Comparison of ENCODE assay signal across 8 cellular contexts in the genomic region with DNA sequence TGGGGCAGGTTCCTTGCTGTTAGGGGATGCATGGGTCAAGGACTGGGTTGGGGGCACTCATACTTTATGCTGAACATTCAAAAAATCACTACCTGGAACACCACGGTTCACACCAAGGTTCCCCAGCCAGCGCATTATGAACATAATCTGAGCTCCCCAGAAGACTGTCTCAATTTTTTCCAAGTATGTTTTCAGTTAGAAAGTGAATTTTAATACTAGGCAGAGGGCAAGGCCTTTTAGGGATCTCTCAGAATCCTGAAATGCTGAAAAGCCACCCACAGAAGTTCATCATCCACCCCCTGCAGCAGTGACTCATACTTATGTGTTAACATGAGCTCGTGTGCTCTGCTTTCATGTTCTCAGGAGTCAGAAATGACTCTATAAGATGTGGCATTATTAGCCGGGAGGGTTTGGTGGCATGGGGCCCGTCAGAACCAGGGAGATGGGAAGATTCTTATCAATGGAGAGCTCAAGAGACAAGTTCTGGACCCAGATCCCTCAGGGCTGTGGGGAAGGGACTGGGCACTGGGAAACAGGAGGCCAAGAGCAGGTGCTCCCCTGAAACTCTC.
DNase-seq lines count a peak whose midpoint lies in the region; ATAC-seq and TF ChIP-seq lines count a peak whose summit lies in the region.

No MANE protein-coding gene starts in this region.

- no peaks in the 10 kb centered on the region for H3K36me3 Mint-ChIP-seq in activated CD8-positive, alpha-beta memory T cell treated with anti-CD3 and anti-CD28 coated beads, Interleukin-2, amount 10 ng/mL, durations not matched to agents 7 days and 5 days

- TF ChIP-seq CTCF in heart right ventricle (IDR thresholded peaks at IDR 0.05) = no peak
- no peak for TF ChIP-seq CTCF in esophagus muscularis mucosa (IDR thresholded peaks at IDR 0.05)

- peaks cover 0 to 5% (median 0%) of the 10 kb centered on the region in 11 donors for H3K9me3 ChIP-seq in heart right ventricle
- no peaks in the 10 kb centered on the region for H3K9me3 ChIP-seq in esophagus muscularis mucosa

- no peak overlapping the region for H3K4me3 Mint-ChIP-seq in activated CD8-positive, alpha-beta memory T cell treated with anti-CD3 and anti-CD28 coated beads, Interleukin-2, amount 10 ng/mL, durations not matched to agents 7 days and 5 days

- intact Hi-C loops in heart right ventricle (cut with DNase I) (no loop called here), cardiac septum (cut with DNase I) (no loop called here), left ventricle myocardium superior (cut with micrococcal nuclease) (no loop called here), esophagus muscularis mucosa (cut with DNase I) (no loop called here), left colon (cut with DNase I, micrococcal nuclease) (no loop called here)

- H3K36me3 ChIP-seq in heart right ventricle = no peaks in the 10 kb centered on the region
- no peaks in the 10 kb centered on the region for H3K36me3 ChIP-seq in esophagus muscularis mucosa

- no peak for TF ChIP-seq EP300 in esophagus muscularis mucosa (IDR thresholded peaks at IDR 0.05)

- H3K4me1 ChIP-seq in heart right ventricle (peaks cover 0 to 24% (median 12%) of the 10 kb centered on the region in 9 donors), esophagus muscularis mucosa (peaks cover 0 to 18% (median 5%) of the 10 kb centered on the region in 4 donors)

- DNase-seq in heart right ventricle (no peak), cardiac septum (ENCODE audit: low spot score) (no peak), left ventricle myocardium superior (no peak), NCI-H2171 treated with DMSO at 0.1 percent for 48 hours (lab: John Stamatoyannopoulos, UW) (no peak), esophagus muscularis mucosa (ENCODE audit: extremely low spot score) (no peak), left colon (no peak)
- peak; percentile 50 for DNase-seq in activated CD8-positive, alpha-beta memory T cell treated with anti-CD3 and anti-CD28 coated beads, Interleukin-2, amount 10 ng/mL, durations not matched to agents 7 days and 5 days

- CTCF ChIA-PET in activated CD8-positive, alpha-beta memory T cell treated with anti-CD3 and anti-CD28 coated beads, Interleukin-2, amount 10 ng/mL, durations not matched to agents 7 days and 5 days (lab: Charles Lee) = interaction anchor here (0.7 to 1.2 kb wide), 2 partner anchors 10 to 32 kb away, joined by 3 to 4 read pairs; no protein-coding TSS in a partner anchor

- WGBS in heart right ventricle, 2 donors = 83 to 88% methylated on average over 5 of the region's 5 CpGs
- WGBS in esophagus muscularis mucosa = 68% methylated on average over 3 of the region's 5 CpGs

- H3K27me3 ChIP-seq in heart right ventricle (peaks cover 0 to 3% (median 0%) of the 10 kb centered on the region in 7 donors), esophagus muscularis mucosa (no peaks in the 10 kb centered on the region)

- H3K27me3 Mint-ChIP-seq in activated CD8-positive, alpha-beta memory T cell treated with anti-CD3 and anti-CD28 coated beads, Interleukin-2, amount 10 ng/mL, durations not matched to agents 7 days and 5 days = no peaks in the 10 kb centered on the region

- ATAC-seq in heart right ventricle (peak in 2 of 8 donors; percentile 43 to 60), left ventricle myocardium superior (peak; percentile 5), GM21723 (IDR thresholded peaks at IDR 0.05; ENCODE audit: unreplicated experiment) (no peak), left colon (no peak)
- peak; percentile 57 for ATAC-seq in activated CD8-positive, alpha-beta memory T cell treated with anti-CD3 and anti-CD28 coated beads, Interleukin-2, amount 10 ng/mL, durations not matched to agents 7 days and 5 days

- H3K27ac ChIP-seq in heart right ventricle (peak overlapping the region in 9 of 10 donors; percentile 58 to 88 (median 69)), esophagus muscularis mucosa (replicated peaks in 1 of 4) (no peak overlapping the region)

- H3K27ac Mint-ChIP-seq in activated CD8-positive, alpha-beta memory T cell treated with anti-CD3 and anti-CD28 coated beads, Interleukin-2, amount 10 ng/mL, durations not matched to agents 7 days and 5 days = peak overlapping the region; percentile 38

- peaks cover 2% of the 10 kb centered on the region for H3K9me3 Mint-ChIP-seq in activated CD8-positive, alpha-beta memory T cell treated with anti-CD3 and anti-CD28 coated beads, Interleukin-2, amount 10 ng/mL, durations not matched to agents 7 days and 5 days (ENCODE audit: low read depth)

- H3K4me3 ChIP-seq in heart right ventricle = no peak overlapping the region
- no peak overlapping the region for H3K4me3 ChIP-seq in esophagus muscularis mucosa

- H3K4me1 Mint-ChIP-seq in activated CD8-positive, alpha-beta memory T cell treated with anti-CD3 and anti-CD28 coated beads, Interleukin-2, amount 10 ng/mL, durations not matched to agents 7 days and 5 days = peaks cover 29% of the 10 kb centered on the region

- no peak for TF ChIP-seq POLR2A in esophagus muscularis mucosa (IDR thresholded peaks at IDR 0.05; ENCODE audit: low read depth)

Comparison
In these comparisons a context has a peak if more than half of its experiments do, and no peak if none do; other contexts are left out.
1. ATAC-seq: peak in activated CD8-positive, alpha-beta memory T cell treated with anti-CD3 and anti-CD28 coated beads, Interleukin-2, amount 10 ng/mL, durations not matched to agents 7 days and 5 days (single experiment) and left ventricle myocardium superior (single experiment); none in GM21723 (single experiment) and left colon (single experiment).
2. H3K27ac ChIP-seq: peak in heart right ventricle (9 of 10); none in esophagus muscularis mucosa (0 of 4).